ENCODE assay signal across 27 cellular contexts in genomic region chr14:68314642-68315041, GRCh38.
DNase-seq lines count a peak whose midpoint lies in the region; ATAC-seq and TF ChIP-seq lines count a peak whose summit lies in the region.
"Had no signal": no experiment of that assay in that cellular context is flagged by ENCODE, and none has a peak within 500 bp of the region (broad histone marks: within the 10 kb centered on the region; RNA-seq: fewer than 3 reads in every experiment).

No MANE protein-coding gene starts in this region.

- peak in 1 of 3 donors; percentile 71 for DNase-seq in CD4-positive, CD25-positive, alpha-beta regulatory T cell
- DNase-seq in activated naive CD8-positive, alpha-beta T cell treated with anti-CD3 and anti-CD28 coated beads for 36 hours = no peak
- DNase-seq in mesothelial cell of epicardium (ENCODE audit: low spot score in 2 of 2, unreplicated experiment in 2 of 2) (no peak), progenitor cell of endocrine pancreas (ENCODE audit: low spot score, unreplicated experiment) (no peak), GF-D8 (lab: John Stamatoyannopoulos, UW) (no peak), NCI-H774 (lab: John Stamatoyannopoulos, UW) (no peak)
- DNase-seq: 8988T; ACHN; CD4-positive, alpha-beta memory T cell; COR-L47; GM23248; H7; Kasumi-1; NCI-H1105; NCI-H1436 treated with DMSO at 0.1 percent for 48 hours; NCI-H187 treated with DMSO at 0.1 percent for 48 hours; NCI-H446; NCI-H524 treated with DMSO at 0.1 percent for 48 hours; PC-9; SJCRH30 had no signal

- H3K36me3 Mint-ChIP-seq in CD4-positive, CD25-positive, alpha-beta regulatory T cell = no peaks in the 10 kb centered on the region
- H3K36me3 Mint-ChIP-seq in activated naive CD8-positive, alpha-beta T cell treated with anti-CD3 and anti-CD28 coated beads for 36 hours = peaks cover 17% of the 10 kb centered on the region
- no peaks in the 10 kb centered on the region for H3K36me3 Mint-ChIP-seq in mesothelial cell of epicardium
- peaks cover 5% of the 10 kb centered on the region for H3K36me3 Mint-ChIP-seq in progenitor cell of endocrine pancreas (ENCODE audit: insufficient read depth)

- no peak for ATAC-seq in CD4-positive, CD25-positive, alpha-beta regulatory T cell (ENCODE audit: low read depth in 2 of 2)
- ATAC-seq in GM18870 (IDR thresholded peaks at IDR 0.05; ENCODE audit: unreplicated experiment) (no peak), GM18498 (IDR thresholded peaks at IDR 0.05; ENCODE audit: unreplicated experiment) (no peak)
- ATAC-seq: HepG2, K562, Right ventricle myocardium inferior, SK-N-SH treated with all-trans-retinoic acid at 6 μM for 48 hours had no signal

- no peaks in the 10 kb centered on the region for H3K27me3 Mint-ChIP-seq in CD4-positive, CD25-positive, alpha-beta regulatory T cell
- H3K27me3 Mint-ChIP-seq in activated naive CD8-positive, alpha-beta T cell treated with anti-CD3 and anti-CD28 coated beads for 36 hours = no peaks in the 10 kb centered on the region
- no peaks in the 10 kb centered on the region for H3K27me3 Mint-ChIP-seq in mesothelial cell of epicardium (ENCODE audit: low read depth)
- H3K27me3 Mint-ChIP-seq in progenitor cell of endocrine pancreas = no peaks in the 10 kb centered on the region
- H3K27me3 Mint-ChIP-seq: CD4-positive, alpha-beta memory T cell had no signal

- no peaks in the 10 kb centered on the region for H3K36me3 ChIP-seq in CD4-positive, CD25-positive, alpha-beta regulatory T cell (ENCODE audit: control insufficient read depth, insufficient read depth, low read length)
- H3K36me3 ChIP-seq: SJCRH30 had no signal

- peaks cover 16 to 35% (median 22%) of the 10 kb centered on the region in 4 donors for H3K4me1 Mint-ChIP-seq in CD4-positive, CD25-positive, alpha-beta regulatory T cell
- peaks cover 21% of the 10 kb centered on the region for H3K4me1 Mint-ChIP-seq in activated naive CD8-positive, alpha-beta T cell treated with anti-CD3 and anti-CD28 coated beads for 36 hours
- H3K4me1 Mint-ChIP-seq in mesothelial cell of epicardium (peaks cover 42% of the 10 kb centered on the region), progenitor cell of endocrine pancreas (ENCODE audit: low read depth) (peaks cover 48% of the 10 kb centered on the region)

- peaks cover 14% of the 10 kb centered on the region for H3K4me1 ChIP-seq in CD4-positive, CD25-positive, alpha-beta regulatory T cell (ENCODE audit: control insufficient read depth, insufficient read depth, low read length, poor library complexity, severe bottlenecking)

- H3K4me3 Mint-ChIP-seq in CD4-positive, CD25-positive, alpha-beta regulatory T cell = no peak overlapping the region
- H3K4me3 Mint-ChIP-seq in activated naive CD8-positive, alpha-beta T cell treated with anti-CD3 and anti-CD28 coated beads for 36 hours = no peak overlapping the region
- H3K4me3 Mint-ChIP-seq in mesothelial cell of epicardium (no peak overlapping the region), progenitor cell of endocrine pancreas (ENCODE audit: low read depth) (no peak overlapping the region)
- H3K4me3 Mint-ChIP-seq: CD4-positive, alpha-beta memory T cell had no signal

- no peaks in the 10 kb centered on the region for H3K9me3 Mint-ChIP-seq in CD4-positive, CD25-positive, alpha-beta regulatory T cell
- no peaks in the 10 kb centered on the region for H3K9me3 Mint-ChIP-seq in activated naive CD8-positive, alpha-beta T cell treated with anti-CD3 and anti-CD28 coated beads for 36 hours
- H3K9me3 Mint-ChIP-seq in mesothelial cell of epicardium = no peaks in the 10 kb centered on the region
- H3K9me3 Mint-ChIP-seq in progenitor cell of endocrine pancreas (ENCODE audit: low read depth) = peaks cover 10% of the 10 kb centered on the region
- H3K9me3 Mint-ChIP-seq: CD4-positive, alpha-beta memory T cell had no signal

- H3K27me3 ChIP-seq in CD4-positive, CD25-positive, alpha-beta regulatory T cell (ENCODE audit: control insufficient read depth, insufficient read depth, low read length) = no peaks in the 10 kb centered on the region
- H3K27me3 ChIP-seq: BLaER1, SJCRH30 had no signal

- H3K4me3 ChIP-seq in CD4-positive, CD25-positive, alpha-beta regulatory T cell (ENCODE audit: low read depth, low read length) = no peak overlapping the region
- H3K4me3 ChIP-seq: BLaER1, GM23248, K562, PC-9, SJCRH30 had no signal

- TF ChIP-seq CTCF in mesothelial cell of epicardium (IDR thresholded peaks at IDR 0.05; ENCODE audit: unreplicated experiment) (no peak), progenitor cell of endocrine pancreas (IDR thresholded peaks at IDR 0.05; ENCODE audit: unreplicated experiment) (no peak)

- H3K27ac Mint-ChIP-seq in CD4-positive, CD25-positive, alpha-beta regulatory T cell = peak overlapping the region; percentile 2 to 83 (median 21)
- peak overlapping the region; percentile 15 for H3K27ac Mint-ChIP-seq in activated naive CD8-positive, alpha-beta T cell treated with anti-CD3 and anti-CD28 coated beads for 36 hours
- H3K27ac Mint-ChIP-seq in mesothelial cell of epicardium (peak overlapping the region; percentile 57), progenitor cell of endocrine pancreas (peak overlapping the region; percentile 37)

- no peak overlapping the region for H3K27ac ChIP-seq in CD4-positive, CD25-positive, alpha-beta regulatory T cell (ENCODE audit: insufficient read depth, low read length, poor library complexity, severe bottlenecking)
- H3K27ac ChIP-seq: BLaER1, GM23248, PC-9 had no signal

- no peaks in the 10 kb centered on the region for H3K9me3 ChIP-seq in CD4-positive, CD25-positive, alpha-beta regulatory T cell (ENCODE audit: control insufficient read depth in 2 of 2, low read length in 2 of 2)
- H3K9me3 ChIP-seq: SJCRH30 had no signal
